8 cellular contexts compared by ENCODE assay signal in the genomic region with DNA sequence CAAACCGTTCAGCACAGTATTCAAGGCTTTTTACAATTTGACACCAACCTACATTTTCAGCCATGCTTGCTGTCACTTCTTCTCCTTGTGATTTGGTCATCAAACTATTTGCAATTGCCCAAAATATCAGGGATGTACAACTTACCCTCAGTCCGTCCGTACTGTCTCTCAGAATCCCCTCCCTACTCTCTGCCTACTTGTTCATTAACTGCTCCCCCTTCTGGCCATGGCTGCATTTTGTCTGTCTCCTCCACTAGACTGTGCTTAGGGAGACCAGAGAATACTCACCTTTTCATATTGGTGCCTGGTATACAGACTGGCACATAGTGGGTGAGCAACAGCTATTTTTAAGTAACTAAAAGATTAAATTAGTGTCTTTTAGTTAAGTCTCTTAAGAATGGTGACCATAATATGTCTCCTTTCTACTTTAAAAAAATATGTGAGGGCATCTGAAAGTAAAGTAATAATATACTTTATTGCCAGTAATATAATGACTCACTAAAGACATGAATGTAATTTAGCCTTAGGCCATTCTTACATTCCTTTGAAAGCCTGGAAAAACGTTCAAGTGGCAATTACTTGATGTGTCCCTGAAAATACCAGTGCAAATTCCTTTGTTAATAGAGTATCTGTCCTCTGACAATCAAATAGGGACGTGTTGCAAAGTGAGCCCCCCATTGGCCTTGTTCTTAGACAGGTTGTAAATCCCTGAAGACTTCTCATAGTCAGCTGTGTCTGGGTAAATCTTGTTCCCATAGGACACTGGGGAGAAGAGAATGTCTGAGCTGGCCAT. TPM values are rescaled to one million over a fixed set of nuclear protein-coding genes. Genes with fewer than 3 reads are reported as not detected.
A peak's percentile ranks its signal among the peaks of the same experiment; 100 is the strongest.
DNase-seq lines count a peak whose midpoint lies in the region; ATAC-seq, FAIRE-seq and TF ChIP-seq lines count a peak whose summit lies in the region.

No MANE protein-coding gene starts in this region.

- H4K20me1 ChIP-seq in endothelial cell of umbilical vein (replicated peaks; ENCODE audit: control insufficient read depth, extremely low read depth, insufficient read depth, low read length), result no peaks in the 10 kb centered on the region

- CTCF ChIA-PET in endothelial cell of umbilical vein (lab: Charles Lee), result interaction anchor here (1.3 to 1.4 kb wide), 2 partner anchors 9 to 10 kb away, joined by 4 to 5 read pairs; no protein-coding TSS in a partner anchor

- H3K4me2 ChIP-seq in endothelial cell of umbilical vein (ENCODE audit: insufficient read depth, low read length), result no peak overlapping the region

- TF ChIP-seq CTCF in endothelial cell of umbilical vein (IDR thresholded peaks at IDR 0.05; ENCODE audit: extremely low read depth in 1 of 2, insufficient read depth in 1 of 2, low read depth in 1 of 2, low read length in 2 of 2) (peak; percentile 43 to 50), nephron (IDR thresholded peaks at IDR 0.05; ENCODE audit: unreplicated experiment in 3 of 3) (peak; percentile 26 to 37 (median 29))

- H3K9me3 ChIP-seq in endothelial cell of umbilical vein (replicated peaks; ENCODE audit: control insufficient read depth, insufficient read depth, low read length), result no peaks in the 10 kb centered on the region

- peak; percentile 12 for DNase-seq in Caki2 (ENCODE audit: low read depth)
- DNase-seq in HuH-7 (ENCODE audit: low spot score), result peak; percentile 84
- DNase-seq in T-helper 9 cell, result peak; percentile 6
- peak; percentile 29 for DNase-seq in endothelial cell of umbilical vein (ENCODE audit: low read depth, low spot score)

- H3K27ac Mint-ChIP-seq in nephron, result peak overlapping the region in 1 of 3 experiments; percentile 75

- H2AFZ ChIP-seq in endothelial cell of umbilical vein (ENCODE audit: low read depth, low read length), result no peak overlapping the region

- no peaks in the 10 kb centered on the region for H3K36me3 ChIP-seq in endothelial cell of umbilical vein (ENCODE audit: control insufficient read depth in 2 of 2, extremely low read depth in 1 of 2, insufficient read depth in 2 of 2, low read length in 2 of 2)

- H3K36me3 Mint-ChIP-seq in nephron (ENCODE audit: low read depth), result no peaks in the 10 kb centered on the region

- TF ChIP-seq POLR2A in endothelial cell of umbilical vein (IDR thresholded peaks at IDR 0.05; ENCODE audit: low read depth, low read length), result no peak

- intact Hi-C loops in endothelial cell of umbilical vein (cut with micrococcal nuclease), result no loop called here

- H3K79me2 ChIP-seq in endothelial cell of umbilical vein (ENCODE audit: control insufficient read depth, insufficient read depth, low read length), result no peaks in the 10 kb centered on the region

- H3K27me3 ChIP-seq in endothelial cell of umbilical vein (ENCODE audit: control insufficient read depth in 2 of 2, insufficient read depth in 2 of 2, low read length in 2 of 2), result peaks cover 0 to 2% of the 10 kb centered on the region in 2 experiments

- H3K9me1 ChIP-seq in endothelial cell of umbilical vein (replicated peaks; ENCODE audit: control insufficient read depth, extremely low read depth, insufficient read depth, low read length), result peaks cover 3% of the 10 kb centered on the region

- ATAC-seq in GM19023 (IDR thresholded peaks at IDR 0.05; ENCODE audit: unreplicated experiment) (peak; percentile 71), GM19397 (IDR thresholded peaks at IDR 0.05; ENCODE audit: unreplicated experiment) (no peak), GM21423 (IDR thresholded peaks at IDR 0.05; ENCODE audit: unreplicated experiment) (no peak)

- dilution Hi-C loops in endothelial cell of umbilical vein (cut with MboI; ENCODE audit: extremely low pct_ligation_motif_present, low sequenced_read_pairs), result no loop called here

- no peak overlapping the region for H3K27ac ChIP-seq in endothelial cell of umbilical vein (ENCODE audit: insufficient read depth, low read depth, low read length)

- H3K4me1 Mint-ChIP-seq in nephron, result peaks cover 31% of the 10 kb centered on the region

- H3K9ac ChIP-seq in endothelial cell of umbilical vein (replicated peaks; ENCODE audit: extremely low read depth, insufficient read depth, low read length), result no peak overlapping the region

- in situ Hi-C loops in Caki2 (cut with HindIII; ENCODE audit: low pct_unique_long_range_greater_than_20kb, low sequenced_read_pairs), result no loop called here

- BruUV-seq in endothelial cell of umbilical vein (replicated peaks; lab: Mats Ljungman, UMichigan), result no TSS peak

- no peak for FAIRE-seq in endothelial cell of umbilical vein (lab: Jason Lieb, UNC)

- POLR2A ChIA-PET in endothelial cell of umbilical vein (lab: Charles Lee), result no interaction called here

- no peaks in the 10 kb centered on the region for H3K4me1 ChIP-seq in endothelial cell of umbilical vein (ENCODE audit: control insufficient read depth, extremely low read depth, insufficient read depth, low read length)

- peak overlapping the region in 1 of 3 experiments; percentile 12 for H3K4me3 Mint-ChIP-seq in nephron

- H3K4me3 ChIP-seq in endothelial cell of umbilical vein (replicated peaks in 1 of 3; ENCODE audit: insufficient read depth in 1 of 3, low read depth in 1 of 3, low read length in 3 of 3), result no peak overlapping the region

- H3K9me3 Mint-ChIP-seq in nephron, result no peaks in the 10 kb centered on the region

- H3K27me3 Mint-ChIP-seq in nephron (ENCODE audit: low read depth), result no peaks in the 10 kb centered on the region

TF ChIP-seq in endothelial cell of umbilical vein, 7 proteins besides CTCF, POLR2A, EP300 and RAD21:
- TF ChIP-seq POLR2AphosphoS5 (IDR thresholded peaks at IDR 0.05; ENCODE audit: insufficient read depth, low read depth, low read length) (no peak), GATA2 (IDR thresholded peaks at IDR 0.05; ENCODE audit: insufficient read depth, insufficient read length, low read depth, low read length) (no peak), JUN (IDR thresholded peaks at IDR 0.05; ENCODE audit: borderline replicate concordance, insufficient read depth, insufficient read length, low read depth) (no peak), FOS (IDR thresholded peaks at IDR 0.05; ENCODE audit: borderline replicate concordance, insufficient read depth, low read length) (no peak), MYC (IDR thresholded peaks at IDR 0.05; ENCODE audit: low read depth, low read length) (no peak), EZH2 (IDR thresholded peaks at IDR 0.05; ENCODE audit: borderline replicate concordance, low read depth, low read length, severe bottlenecking) (no peak)
- TF ChIP-seq, protein P1, sequence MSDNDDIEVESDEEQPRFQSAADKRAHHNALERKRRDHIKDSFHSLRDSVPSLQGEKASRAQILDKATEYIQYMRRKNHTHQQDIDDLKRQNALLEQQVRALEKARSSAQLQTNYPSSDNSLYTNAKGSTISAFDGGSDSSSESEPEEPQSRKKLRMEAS (IDR thresholded peaks at IDR 0.05; ENCODE audit: insufficient read depth, insufficient read length), result no peak

RNA-seq across cellular contexts. Expression of a gene that starts 27.8 kb away (rescaled TPM):
- not detected in 2 replicates for total RNA-seq in Caki2 (2014; rRNA removed; shearing (Covaris generic); ENCODE audit: low replicate concordance)
- total RNA-seq in endothelial cell of umbilical vein, result not detected in 2 replicates
- not detected in 2 replicates for polyA plus RNA-seq in endothelial cell of umbilical vein
- polyA plus RNA-seq in endothelial cell of umbilical vein (2011; cell fraction: cytosol; rRNA removed), result not detected in 2 replicates
- not detected in 2 replicates for polyA plus RNA-seq in endothelial cell of umbilical vein (2011; cell fraction: nucleus; rRNA removed)
- polyA plus RNA-seq in endothelial cell of umbilical vein (2012), result not detected in 2 replicates
- not detected in 2 replicates for polyA minus RNA-seq in endothelial cell of umbilical vein
- polyA minus RNA-seq in endothelial cell of umbilical vein (2011; cell fraction: cytosol; rRNA and poly(A)+ RNA removed), result not detected
- polyA minus RNA-seq in endothelial cell of umbilical vein (2011; cell fraction: nucleus; rRNA and poly(A)+ RNA removed), result not detected in 2 replicates

Comparison
In these comparisons a context has a peak if more than half of its experiments do, and no peak if none do; other contexts are left out.
1. DNase-seq: peak in every context shown above with its lines; median percentile 84 in HuH-7; 29 in endothelial cell of umbilical vein; 12 in Caki2; 6 in T-helper 9 cell.